8 cellular contexts compared by ENCODE assay signal in the genomic region with DNA sequence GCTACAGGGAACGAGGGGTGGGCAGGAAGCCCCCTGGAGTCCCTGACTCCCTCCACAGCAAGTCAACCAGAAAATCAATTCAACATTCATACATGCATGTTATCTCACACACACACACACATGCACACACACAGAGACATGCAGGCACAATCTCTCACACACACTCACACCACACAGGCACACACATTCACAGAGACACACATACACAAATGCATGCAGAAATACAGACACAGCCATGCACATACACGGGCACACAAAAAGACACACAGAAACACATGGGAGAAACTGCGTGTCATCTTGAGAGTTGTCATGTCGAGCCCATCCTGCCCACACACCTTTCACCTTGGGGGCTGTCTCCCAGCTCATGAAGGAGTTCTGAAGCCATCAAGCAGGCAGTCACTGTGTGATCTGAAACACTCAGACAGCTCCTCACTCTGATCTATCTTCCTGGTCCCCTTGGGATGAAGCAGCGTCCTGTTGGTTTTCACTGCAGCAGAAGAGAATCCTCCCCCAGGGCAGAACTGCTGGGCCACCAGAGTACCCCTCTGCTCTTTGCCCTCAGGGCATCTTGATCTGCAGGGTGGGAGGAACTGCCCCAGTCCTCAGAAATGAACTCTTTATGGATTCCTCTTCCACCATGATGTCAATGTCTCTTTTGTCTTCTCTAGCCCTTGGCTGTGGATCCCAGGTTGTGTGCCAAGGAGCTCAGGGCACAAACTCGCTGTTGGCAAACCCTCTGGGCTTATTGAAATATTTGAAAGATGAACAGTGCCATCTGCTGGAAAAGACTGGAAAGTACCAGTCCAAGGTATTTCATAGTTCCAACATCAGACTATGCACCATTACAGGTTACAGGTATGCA. TPM values are rescaled to one million over a fixed set of nuclear protein-coding genes. Genes with fewer than 3 reads are reported as not detected.
DNase-seq lines count a peak whose midpoint lies in the region; ATAC-seq and TF ChIP-seq lines count a peak whose summit lies in the region.

No MANE protein-coding gene starts in this region.

- H3K4me3 ChIP-seq in epithelial cell of proximal tubule (ENCODE audit: low read depth, low read length) = no peak overlapping the region
- H3K4me3 ChIP-seq in aorta (ENCODE audit: low read length in 2 of 2) = no peak overlapping the region

- POLR2A ChIA-PET in activated CD8-positive, alpha-beta T cell treated with anti-CD3 and anti-CD28 coated beads, Interleukin-2, amount 10 ng/mL, durations not matched to agents 7 days and 5 days (lab: Charles Lee) = interaction anchor here (0.7 kb wide), 1 partner anchor 1374 kb away, joined by 3 read pairs; no protein-coding TSS in a partner anchor

- H3K27ac ChIP-seq in aorta (ENCODE audit: low read depth in 1 of 2, low read length in 2 of 2) = no peak overlapping the region

- H3K9me3 Mint-ChIP-seq in activated CD8-positive, alpha-beta T cell treated with anti-CD3 and anti-CD28 coated beads, Interleukin-2, amount 10 ng/mL, durations not matched to agents 7 days and 5 days (ENCODE audit: insufficient read depth) = no peaks in the 10 kb centered on the region

- no peaks in the 10 kb centered on the region for H3K4me1 ChIP-seq in aorta (ENCODE audit: control insufficient read depth in 1 of 2, insufficient read depth in 2 of 2, low read length in 2 of 2)

- no peak overlapping the region for H3K4me3 Mint-ChIP-seq in activated CD8-positive, alpha-beta T cell treated with anti-CD3 and anti-CD28 coated beads, Interleukin-2, amount 10 ng/mL, durations not matched to agents 7 days and 5 days

- peaks cover 26% of the 10 kb centered on the region for H3K4me1 Mint-ChIP-seq in activated CD8-positive, alpha-beta T cell treated with anti-CD3 and anti-CD28 coated beads, Interleukin-2, amount 10 ng/mL, durations not matched to agents 7 days and 5 days (ENCODE audit: low read depth)

- no peaks in the 10 kb centered on the region for H3K27me3 ChIP-seq in aorta (ENCODE audit: control insufficient read depth in 1 of 2, insufficient read depth in 2 of 2, low read length in 1 of 2)

- no peak overlapping the region for H3K27ac Mint-ChIP-seq in activated CD8-positive, alpha-beta T cell treated with anti-CD3 and anti-CD28 coated beads, Interleukin-2, amount 10 ng/mL, durations not matched to agents 7 days and 5 days

- peak; percentile 54 for TF ChIP-seq CTCF in epithelial cell of proximal tubule (conservative IDR thresholded peaks at IDR 0.05; ENCODE audit: low read depth, low read length)

- CTCF ChIA-PET in activated CD8-positive, alpha-beta T cell treated with anti-CD3 and anti-CD28 coated beads, Interleukin-2, amount 10 ng/mL, durations not matched to agents 7 days and 5 days (lab: Charles Lee) = interaction anchor here (0.6 to 2.4 kb wide), 20 partner anchors 9 to 380 kb away, joined by 3 to 17 read pairs (median 3); no protein-coding TSS in a partner anchor

- H3K36me3 Mint-ChIP-seq in activated CD8-positive, alpha-beta T cell treated with anti-CD3 and anti-CD28 coated beads, Interleukin-2, amount 10 ng/mL, durations not matched to agents 7 days and 5 days (ENCODE audit: low read depth) = no peaks in the 10 kb centered on the region

- peak; percentile 56 for DNase-seq in activated gamma-delta T cell treated with Interleukin-2 at 50 U/mL for 16 hours
- no peak for DNase-seq in activated gamma-delta T cell (lab: John Stamatoyannopoulos, UW)
- DNase-seq in NCI-H460 (ENCODE audit: extremely low read depth, low read depth) = peak; percentile 64
- peak; percentile 68 for DNase-seq in activated CD8-positive, alpha-beta T cell treated with anti-CD3 and anti-CD28 coated beads, Interleukin-2, amount 10 ng/mL, durations not matched to agents 7 days and 5 days
- no peak for DNase-seq in epithelial cell of proximal tubule (ENCODE audit: low read depth)
- peak; percentile 75 for DNase-seq in myocyte (ENCODE audit: low read depth)
- DNase-seq in aorta = no peak

- ATAC-seq in HG03108 (IDR thresholded peaks at IDR 0.05; ENCODE audit: unreplicated experiment) (peak; percentile 40), aorta (ENCODE audit: low FRiP score) (peak; percentile 73)
- peak; percentile 80 for ATAC-seq in activated CD8-positive, alpha-beta T cell treated with anti-CD3 and anti-CD28 coated beads, Interleukin-2, amount 10 ng/mL, durations not matched to agents 7 days and 5 days

- peaks cover 69% of the 10 kb centered on the region for H3K27me3 Mint-ChIP-seq in activated CD8-positive, alpha-beta T cell treated with anti-CD3 and anti-CD28 coated beads, Interleukin-2, amount 10 ng/mL, durations not matched to agents 7 days and 5 days (ENCODE audit: low read depth)

- 24 to 26% methylated on average over 6 of the region's 6 CpGs for WGBS in aorta, 2 donors

- H3K36me3 ChIP-seq in aorta (ENCODE audit: control insufficient read depth in 1 of 2, insufficient read depth in 2 of 2, low read length in 1 of 2) = no peaks in the 10 kb centered on the region

- intact Hi-C loops in aorta (cut with DNase I) = loop anchor here (2.0 to 5.0 kb wide), 3 partner anchors 80 to 179 kb away; no protein-coding TSS in a partner anchor

- H3K9me3 ChIP-seq in aorta (ENCODE audit: control insufficient read depth, low read length) = no peaks in the 10 kb centered on the region

RNA-seq across cellular contexts. Expression of gene RAET1L, which starts 8.8 kb away (rescaled TPM):
- 0.20 TPM in 1 of 2 replicates, not detected in the other for total RNA-seq in NCI-H460 (2014; rRNA removed; shearing (Covaris generic))
- polyA plus RNA-seq in NCI-H460 (2014; cell fraction: nucleus; rRNA removed) = not detected in 2 replicates
- total RNA-seq in activated CD8-positive, alpha-beta T cell treated with anti-CD3 and anti-CD28 coated beads, Interleukin-2, amount 10 ng/mL, durations not matched to agents 7 days and 5 days = not detected
- 1.5 and 3.1 TPM in 2 replicates for total RNA-seq in epithelial cell of proximal tubule
- not detected in 2 replicates for total RNA-seq in myocyte
- polyA plus RNA-seq in myocyte (2012) = not detected
- total RNA-seq in aorta = not detected
- polyA plus RNA-seq in aorta = not detected

RNA-seq across cellular contexts. Expression of gene ULBP3, which starts 52.4 kb away (rescaled TPM):
- total RNA-seq in NCI-H460 (2014; rRNA removed; shearing (Covaris generic)) = 6.5 and 9.4 TPM in 2 replicates
- polyA plus RNA-seq in NCI-H460 (2014; cell fraction: nucleus; rRNA removed) = 4.5 and 14.9 TPM in 2 replicates
- 1 to 10 TPM; 1.8 to 2.9 TPM for total RNA-seq in activated CD8-positive, alpha-beta T cell treated with anti-CD3 and anti-CD28 coated beads, Interleukin-2, amount 10 ng/mL, durations not matched to agents 7 days and 5 days
- total RNA-seq in epithelial cell of proximal tubule = 8.2 and 16.6 TPM in 2 replicates
- total RNA-seq in myocyte = 6.7 and 8.5 TPM in 2 replicates
- 2.1 TPM for polyA plus RNA-seq in myocyte (2012)
- total RNA-seq in aorta = under 1 TPM; 0.39 to 0.75 TPM
- under 1 TPM in 1 of 2 donors, not detected in 1; 0.41 TPM for polyA plus RNA-seq in aorta

RNA-seq across cellular contexts. Expression of gene ULBP1, which starts 52.8 kb away (rescaled TPM):
- 7.2 and 7.7 TPM in 2 replicates for total RNA-seq in NCI-H460 (2014; rRNA removed; shearing (Covaris generic))
- 2.4 TPM in 2 replicates for polyA plus RNA-seq in NCI-H460 (2014; cell fraction: nucleus; rRNA removed)
- under 1 TPM; 0.65 to 0.71 TPM for total RNA-seq in activated CD8-positive, alpha-beta T cell treated with anti-CD3 and anti-CD28 coated beads, Interleukin-2, amount 10 ng/mL, durations not matched to agents 7 days and 5 days
- total RNA-seq in epithelial cell of proximal tubule = 0.23 and 0.94 TPM in 2 replicates
- total RNA-seq in myocyte = 0.16 and 0.26 TPM in 2 replicates
- 1.6 TPM for polyA plus RNA-seq in myocyte (2012)
- under 1 TPM in 1 of 2 donors, not detected in 1; 0.13 TPM for total RNA-seq in aorta
- polyA plus RNA-seq in aorta = under 1 TPM in 1 of 2 donors, not detected in 1; 0.38 TPM

Comparison
In these comparisons a context has a peak if more than half of its experiments do, and no peak if none do; other contexts are left out.
1. DNase-seq: peak in activated gamma-delta T cell treated with Interleukin-2 at 50 U/mL for 16 hours (single experiment), NCI-H460 (single experiment), activated CD8-positive, alpha-beta T cell treated with anti-CD3 and anti-CD28 coated beads, Interleukin-2, amount 10 ng/mL, durations not matched to agents 7 days and 5 days (single experiment) and myocyte (single experiment); none in activated gamma-delta T cell (single experiment), epithelial cell of proximal tubule (single experiment) and aorta (0 of 2).
2. Peak in every context shown above with its lines, with median percentiles within 50 percentile points of each other: ATAC-seq.